Comparison of ENCODE assay signal across 9 cellular contexts in the genomic region with DNA sequence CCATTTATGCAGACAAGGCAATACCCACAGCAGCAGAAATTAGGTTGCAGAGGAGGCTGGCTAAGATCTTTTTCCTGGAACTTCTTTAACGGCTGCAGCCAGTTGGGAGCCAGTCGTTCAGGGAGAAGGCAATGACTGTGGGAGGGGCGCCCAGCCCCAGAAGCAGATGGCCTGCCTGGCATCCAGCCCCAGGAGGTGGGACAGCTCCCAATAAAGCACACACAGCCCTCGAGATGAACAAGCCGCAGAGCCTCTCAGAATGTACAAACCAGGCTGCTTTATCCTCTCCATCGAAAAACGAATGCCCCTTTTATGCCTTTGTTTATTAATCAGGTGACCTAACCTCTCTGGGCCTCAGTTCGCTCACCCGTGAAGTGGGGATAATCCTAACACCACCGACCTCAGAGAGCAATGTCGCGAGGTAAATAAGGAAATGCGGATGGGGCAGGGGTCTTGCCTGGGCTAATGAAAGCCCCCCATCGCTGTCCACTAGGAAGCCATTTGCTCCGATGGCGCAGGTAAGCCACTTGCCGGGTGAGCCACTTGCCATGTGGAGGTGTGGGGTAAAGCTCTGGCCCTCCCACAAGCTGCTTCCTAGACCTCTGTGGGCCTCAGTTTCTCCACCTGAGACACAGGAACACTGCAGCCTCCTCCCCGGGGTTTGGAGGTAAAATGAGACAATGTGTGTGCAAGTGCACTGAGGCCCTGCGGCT. TPM values are rescaled to one million over a fixed set of nuclear protein-coding genes. Genes with fewer than 3 reads are reported as not detected.
DNase-seq lines count a peak whose midpoint lies in the region; ATAC-seq and TF ChIP-seq lines count a peak whose summit lies in the region.
"Had no signal": no experiment of that assay in that cellular context is flagged by ENCODE, and none has a peak within 500 bp of the region (broad histone marks: within the 10 kb centered on the region; RNA-seq: fewer than 3 reads in every experiment).

No MANE protein-coding gene starts in this region.

- no peak overlapping the region for H3K4me3 ChIP-seq in mucosa of descending colon
- H3K4me3 ChIP-seq: A549 had no signal

- no peaks in the 10 kb centered on the region for H3K9me3 Mint-ChIP-seq in activated T-cell treated with anti-CD3 and anti-CD28 coated beads, Interleukin-2, amount 50 U/mL, for 4 hours

- TF ChIP-seq CTCF in mucosa of descending colon (IDR thresholded peaks at IDR 0.05): no peak

- ATAC-seq in mucosa of descending colon (peak; percentile 80), HG03039 (IDR thresholded peaks at IDR 0.05; ENCODE audit: unreplicated experiment) (no peak), HG02885 (IDR thresholded peaks at IDR 0.05; ENCODE audit: poor library complexity, unreplicated experiment) (no peak)
- ATAC-seq in activated T-cell treated with anti-CD3 and anti-CD28 coated beads, Interleukin-2, amount 50 U/mL, for 4 hours: no peak
- ATAC-seq: A549 had no signal

- intact Hi-C loops in mucosa of descending colon (cut with DNase I, micrococcal nuclease): no loop called here

- no peak overlapping the region for H3K4me3 Mint-ChIP-seq in activated T-cell treated with anti-CD3 and anti-CD28 coated beads, Interleukin-2, amount 50 U/mL, for 4 hours

- H3K9me3 ChIP-seq in mucosa of descending colon: no peaks in the 10 kb centered on the region
- H3K9me3 ChIP-seq: A549 had no signal

- peaks cover 15% of the 10 kb centered on the region for H3K27me3 Mint-ChIP-seq in activated T-cell treated with anti-CD3 and anti-CD28 coated beads, Interleukin-2, amount 50 U/mL, for 4 hours (ENCODE audit: low read depth)

- DNase-seq in NCI-H2227 (lab: John Stamatoyannopoulos, UW; ENCODE audit: unreplicated experiment) (peak; percentile 19), NCI-H2227 treated with DMSO at 0.1 percent for 48 hours (lab: John Stamatoyannopoulos, UW) (no peak), mucosa of descending colon (peak; percentile 93 to 96 (median 93))
- DNase-seq in activated T-cell treated with anti-CD3 and anti-CD28 coated beads, Interleukin-2, amount 50 U/mL, for 4 hours: no peak
- DNase-seq in activated T-cell treated with anti-CD3 and anti-CD28 coated beads, Interleukin-2, amount 50 U/mL, for 48 hours: no peak

- no peaks in the 10 kb centered on the region for H3K36me3 Mint-ChIP-seq in activated T-cell treated with anti-CD3 and anti-CD28 coated beads, Interleukin-2, amount 50 U/mL, for 4 hours (ENCODE audit: insufficient read depth)

- H3K36me3 ChIP-seq in mucosa of descending colon (ENCODE audit: low read depth): no peaks in the 10 kb centered on the region

- H3K27ac ChIP-seq in cingulate gyrus (ENCODE audit: low read depth, low read length): peak overlapping the region; percentile 89

- H3K4me1 ChIP-seq in mucosa of descending colon (ENCODE audit: low read depth): peaks cover 41% of the 10 kb centered on the region

- peaks cover 2% of the 10 kb centered on the region for H3K4me1 Mint-ChIP-seq in activated T-cell treated with anti-CD3 and anti-CD28 coated beads, Interleukin-2, amount 50 U/mL, for 4 hours (ENCODE audit: low read depth)

RNA-seq across cellular contexts. Expression of a gene that starts 35.8 kb away (rescaled TPM):
- total RNA-seq in mucosa of descending colon: 100 to 1,000 TPM; 212 to 515 (median 221) TPM
- 1 to 10 TPM; 2.2 to 8.0 (median 2.6) TPM for total RNA-seq in activated T-cell treated with anti-CD3 and anti-CD28 coated beads, Interleukin-2, amount 50 U/mL, for 4 hours

Comparison
In these comparisons a context has a peak if more than half of its experiments do, and no peak if none do; other contexts are left out.
1. DNase-seq: peak in NCI-H2227 (single experiment) and mucosa of descending colon (3 of 3); none in NCI-H2227 treated with DMSO at 0.1 percent for 48 hours (single experiment), activated T-cell treated with anti-CD3 and anti-CD28 coated beads, Interleukin-2, amount 50 U/mL, for 4 hours (single experiment) and activated T-cell treated with anti-CD3 and anti-CD28 coated beads, Interleukin-2, amount 50 U/mL, for 48 hours (0 of 2).
2. RNA of a gene that starts 35.8 kb away (total RNA-seq): 212 to 515 TPM in mucosa of descending colon; 2.2 to 8.0 TPM in activated T-cell treated with anti-CD3 and anti-CD28 coated beads, Interleukin-2, amount 50 U/mL, for 4 hours; every median in the first group is over 10 times any median in the second.